In the genomic region with DNA sequence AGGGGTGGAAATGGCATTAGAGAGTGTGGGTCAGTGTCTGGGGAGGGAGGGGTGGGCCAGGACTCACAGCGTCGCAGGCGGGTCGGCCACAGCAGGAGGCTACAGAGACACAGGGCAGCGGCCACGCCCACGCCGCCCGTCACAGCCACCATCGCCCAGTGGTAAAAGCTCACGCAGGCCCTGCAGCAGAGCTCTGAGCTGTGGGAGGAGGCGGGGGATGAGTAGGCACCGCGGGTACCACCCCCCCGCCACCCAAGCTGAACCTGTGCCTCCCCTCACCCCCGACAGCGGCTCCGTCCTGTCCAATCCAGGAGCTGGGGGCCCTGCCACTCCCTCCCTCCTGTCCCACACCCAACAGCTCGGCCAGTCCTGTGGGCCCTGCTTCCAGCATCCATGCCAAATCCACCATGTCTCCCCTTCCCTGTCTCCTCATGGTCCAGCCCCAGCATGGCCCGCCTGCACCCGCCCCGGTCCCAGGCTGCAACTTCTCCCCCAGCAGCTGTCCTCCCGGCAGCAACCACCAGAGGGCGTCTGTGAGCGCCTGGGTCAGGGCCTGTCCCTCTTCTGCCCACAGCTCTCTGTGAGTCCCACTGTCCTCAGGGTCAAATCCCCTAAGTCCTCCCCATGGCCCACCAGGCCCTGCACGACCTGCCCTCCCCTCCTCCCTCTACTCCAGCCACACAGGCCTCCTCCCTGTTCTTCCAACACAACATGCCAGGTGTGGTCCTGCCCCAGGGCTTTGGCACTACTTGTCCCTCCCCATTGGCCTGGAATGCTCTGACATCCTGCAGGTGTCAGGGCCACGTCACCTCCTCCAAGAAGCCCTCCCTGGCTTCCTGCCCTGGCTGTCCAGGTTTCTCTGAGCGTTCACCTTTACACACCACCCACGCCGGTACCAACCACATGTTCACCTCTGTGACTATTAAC, we compare ENCODE assay signal across 8 cellular contexts. TPM values are rescaled to one million over a fixed set of nuclear protein-coding genes. Genes with fewer than 3 reads are reported as not detected.
DNase-seq lines count a peak whose midpoint lies in the region; ATAC-seq and TF ChIP-seq lines count a peak whose summit lies in the region.

No MANE protein-coding gene starts in this region.

- CTCF ChIA-PET in AG04450 (lab: Charles Lee) = interaction anchor here (0.5 to 1.6 kb wide), 4 partner anchors 9 to 164 kb away, joined by 4 to 8 read pairs (median 4); no protein-coding TSS in a partner anchor

- no peak for TF ChIP-seq POLR2A in gastroesophageal sphincter (IDR thresholded peaks at IDR 0.05)
- TF ChIP-seq POLR2A in ovary (IDR thresholded peaks at IDR 0.05) = no peak

- no peak overlapping the region for H3K27ac ChIP-seq in AG04450 (ENCODE audit: low read depth, low read length)
- no peak overlapping the region for H3K27ac ChIP-seq in SJSA1
- no peak overlapping the region for H3K27ac ChIP-seq in gastroesophageal sphincter
- no peak overlapping the region for H3K27ac ChIP-seq in ovary
- no peak overlapping the region for H3K27ac ChIP-seq in tibial artery

- peak; percentile 62 for ATAC-seq in gastroesophageal sphincter

- H3K4me3 ChIP-seq in AG04450 (ENCODE audit: low read depth, low read length) = no peak overlapping the region
- H3K4me3 ChIP-seq in SJSA1 = no peak overlapping the region
- H3K4me3 ChIP-seq in gastroesophageal sphincter = no peak overlapping the region
- no peak overlapping the region for H3K4me3 ChIP-seq in ovary
- no peak overlapping the region for H3K4me3 ChIP-seq in tibial artery

- TF ChIP-seq CTCF in AG04450 (IDR thresholded peaks at IDR 0.05; ENCODE audit: low read depth, low read length) (peak; percentile 91), gastroesophageal sphincter (IDR thresholded peaks at IDR 0.05) (peak in 3 of 4 experiments; percentile 93 to 98 (median 94)), ovary (IDR thresholded peaks at IDR 0.05) (peak; percentile 66 to 81 (median 74)), tibial artery (IDR thresholded peaks at IDR 0.05) (peak; percentile 93 to 96)

- no peaks in the 10 kb centered on the region; the same call in 1 of the 2 replicates for H3K9me3 ChIP-seq in AG04450 (ENCODE audit: control insufficient read depth, insufficient read depth, low read length)
- no peaks in the 10 kb centered on the region for H3K9me3 ChIP-seq in SJSA1 (replicated peaks)
- H3K9me3 ChIP-seq in gastroesophageal sphincter = no peaks in the 10 kb centered on the region
- no peaks in the 10 kb centered on the region for H3K9me3 ChIP-seq in ovary
- H3K9me3 ChIP-seq in tibial artery = no peaks in the 10 kb centered on the region

- H3K4me1 ChIP-seq in SJSA1 (replicated peaks) (peaks cover 3% of the 10 kb centered on the region; the same call in 1 of the 2 replicates), gastroesophageal sphincter (peaks cover 0 to 11% (median 0%) of the 10 kb centered on the region in 3 donors), ovary (ENCODE audit: insufficient read depth) (no peaks in the 10 kb centered on the region), tibial artery (peaks cover 0 to 21% (median 10%) of the 10 kb centered on the region in 4 donors)

- no peak for DNase-seq in AG04450 (ENCODE audit: low read depth, low spot score)
- DNase-seq in GOT3 (lab: John Stamatoyannopoulos, UW) = peak; percentile 17
- peak; percentile 69 to 79 for DNase-seq in SJSA1 (ENCODE audit: low read depth in 1 of 2, low spot score in 2 of 2)
- peak; percentile 63 to 81 (median 75) for DNase-seq in activated naive CD4-positive, alpha-beta T cell (lab: John Stamatoyannopoulos, UW)
- peak; percentile 49 to 82 (median 69) for DNase-seq in ovary
- DNase-seq in tibial artery = peak; percentile 37 to 85
- DNase-seq in NCI-H1048 (lab: John Stamatoyannopoulos, UW) = no peak

- H3K36me3 ChIP-seq in SJSA1 = peaks cover 74% of the 10 kb centered on the region
- H3K36me3 ChIP-seq in gastroesophageal sphincter = peaks cover 0 to 61% of the 10 kb centered on the region in 2 donors
- H3K36me3 ChIP-seq in ovary = no peaks in the 10 kb centered on the region
- peaks cover 0 to 41% (median 7%) of the 10 kb centered on the region in 3 donors for H3K36me3 ChIP-seq in tibial artery

- no peaks in the 10 kb centered on the region for H3K27me3 ChIP-seq in AG04450 (ENCODE audit: control insufficient read depth, insufficient read depth, low read length)
- no peaks in the 10 kb centered on the region for H3K27me3 ChIP-seq in SJSA1 (replicated peaks)
- no peaks in the 10 kb centered on the region for H3K27me3 ChIP-seq in gastroesophageal sphincter
- no peaks in the 10 kb centered on the region for H3K27me3 ChIP-seq in ovary
- H3K27me3 ChIP-seq in tibial artery = no peaks in the 10 kb centered on the region

- POLR2A ChIA-PET in AG04450 (lab: Yijun Ruan, JAX) = interaction anchor here (0.5 to 1.1 kb wide), 5 partner anchors 29 to 443 kb away, joined by 3 to 6 read pairs (median 4); no protein-coding TSS in a partner anchor

- TF ChIP-seq EP300 in gastroesophageal sphincter (IDR thresholded peaks at IDR 0.05) = no peak
- no peak for TF ChIP-seq EP300 in ovary (IDR thresholded peaks at IDR 0.05)

- intact Hi-C loops in ovary (cut with DNase I) = loop anchor here in 2 of 4 donors (5.0 to 10.0 kb wide), 2 partner anchors 70 to 72 kb away; no protein-coding TSS in a partner anchor
- intact Hi-C loops in tibial artery (cut with DNase I; ENCODE audit: low total_unique reads) = loop anchor here (1.0 to 5.0 kb wide), 2 partner anchors 73 to 162 kb away; a partner anchor contains a TSS

- 6 to 50% methylated on average over 3 of the region's 30 CpGs for WGBS in gastroesophageal sphincter (ENCODE audit: low coverage in 1 of 2), 2 donors
- 59 to 64% (median 60%) methylated on average over 28 to 30 of the region's 30 CpGs for WGBS in ovary, 3 donors

RNA-seq across cellular contexts. Expression of a gene that starts 6.0 kb away (rescaled TPM):
- polyA plus RNA-seq in AG04450 (2011; rRNA removed) (not detected in 2 replicates), ovary (under 1 TPM in 1 of 2 donors, not detected in 1; 0.54 TPM)
- not detected in 2 replicates for polyA minus RNA-seq in AG04450 (2011; rRNA and poly(A)+ RNA removed)
- 0.26 TPM in 1 of 2 replicates, not detected in the other for total RNA-seq in SJSA1 (2014; rRNA removed; shearing (Covaris generic))
- total RNA-seq in gastroesophageal sphincter (not detected), ovary (1 to 10 TPM in 6 of 7 donors, not detected in 1; 1.2 to 5.6 (median 3.8) TPM)

RNA-seq across cellular contexts. Expression of a gene that starts 12.4 kb away (rescaled TPM):
- 23.7 and 34.7 TPM in 2 replicates for polyA plus RNA-seq in AG04450 (2011; rRNA removed)
- polyA minus RNA-seq in AG04450 (2011; rRNA and poly(A)+ RNA removed) = 26.8 and 35.3 TPM in 2 replicates
- 124 and 132 TPM in 2 replicates for total RNA-seq in SJSA1 (2014; rRNA removed; shearing (Covaris generic))
- total RNA-seq in gastroesophageal sphincter = 10 to 100 TPM; 22.1 to 94.1 (median 42.2) TPM
- 100 to 1,000 TPM in 1 of 7 donors, 10 to 100 TPM in 6; 19.2 to 104 (median 36.9) TPM for total RNA-seq in ovary
- polyA plus RNA-seq in ovary = 10 to 100 TPM; 17.4 to 21.1 TPM

RNA-seq across cellular contexts. Expression of a gene that starts 27.7 kb away (rescaled TPM):
- polyA plus RNA-seq in AG04450 (2011; rRNA removed) = 30.5 and 36.8 TPM in 2 replicates
- polyA minus RNA-seq in AG04450 (2011; rRNA and poly(A)+ RNA removed) = 10.0 and 13.1 TPM in 2 replicates
- 229 and 260 TPM in 2 replicates for total RNA-seq in SJSA1 (2014; rRNA removed; shearing (Covaris generic))
- total RNA-seq in gastroesophageal sphincter = 100 to 1,000 TPM; 106 to 203 (median 154) TPM
- 100 to 1,000 TPM in 1 of 7 donors, 10 to 100 TPM in 6; 44.5 to 109 (median 60.3) TPM for total RNA-seq in ovary
- 10 to 100 TPM; 33.2 to 71.0 TPM for polyA plus RNA-seq in ovary

RNA-seq across cellular contexts. Expression of a gene that starts 38.9 kb away (rescaled TPM):
- polyA plus RNA-seq in AG04450 (2011; rRNA removed) = 21.2 and 31.3 TPM in 2 replicates
- polyA minus RNA-seq in AG04450 (2011; rRNA and poly(A)+ RNA removed) = 16.5 and 28.0 TPM in 2 replicates
- 39.3 and 53.4 TPM in 2 replicates for total RNA-seq in SJSA1 (2014; rRNA removed; shearing (Covaris generic))
- total RNA-seq in gastroesophageal sphincter = 10 to 100 TPM; 17.6 to 32.9 (median 23.0) TPM
- total RNA-seq in ovary = 10 to 100 TPM; 20.6 to 54.9 (median 49.3) TPM
- polyA plus RNA-seq in ovary = 10 to 100 TPM in 1 of 2 donors, 1 to 10 TPM in 1; 3.9 to 33.5 TPM

RNA-seq across cellular contexts. Expression of a gene that starts 40.3 kb away (rescaled TPM):
- polyA plus RNA-seq in AG04450 (2011; rRNA removed) (0.30 and 0.41 TPM in 2 replicates), ovary (1 to 10 TPM in 1 of 2 donors, under 1 TPM in 1; 0.52 to 3.3 TPM)
- polyA minus RNA-seq in AG04450 (2011; rRNA and poly(A)+ RNA removed) = 0.48 and 0.92 TPM in 2 replicates
- total RNA-seq in SJSA1 (2014; rRNA removed; shearing (Covaris generic)) = 9.2 and 13.1 TPM in 2 replicates
- total RNA-seq in gastroesophageal sphincter (10 to 100 TPM in 1 of 4 donors, 1 to 10 TPM in 2, under 1 TPM in 1; 0.94 to 16.8 (median 2.1) TPM), ovary (under 1 TPM; 0.11 to 0.66 (median 0.35) TPM)

Comparison
In these comparisons a context has a peak if more than half of its experiments do, and no peak if none do; other contexts are left out.
1. DNase-seq: peak in GOT3 (single experiment), SJSA1 (2 of 2), activated naive CD4-positive, alpha-beta T cell (4 of 4), ovary (5 of 5) and tibial artery (2 of 2); none in AG04450 (single experiment) and NCI-H1048 (single experiment).
2. Peak in every context shown above with its lines, with median percentiles within 50 percentile points of each other: CTCF ChIP-seq.